Comparison of ENCODE assay signal across 8 cellular contexts in genomic region chr11:107928767-107929507, GRCh38. TPM values are rescaled to one million over a fixed set of nuclear protein-coding genes. Genes with fewer than 3 reads are reported as not detected.
A peak's percentile ranks its signal among the peaks of the same experiment; 100 is the strongest.
DNase-seq lines count a peak whose midpoint lies in the region; ATAC-seq lines count a peak whose summit lies in the region.

No MANE protein-coding gene starts in this region.

- peak; percentile 20 for ATAC-seq in GM21723 (IDR thresholded peaks at IDR 0.05; ENCODE audit: unreplicated experiment)
- peak; percentile 64 for ATAC-seq in Right ventricle myocardium superior (ENCODE audit: poor library complexity)

- in situ Hi-C loops in G401 (cut with HindIII; ENCODE audit: low sequenced_read_pairs): no loop called here

- intact Hi-C loops in Right ventricle myocardium superior (cut with DNase I): no loop called here
- intact Hi-C loops in posterior cingulate gyrus (cut with DNase I): loop anchor here (2.0 kb wide), 1 partner anchor 80 kb away; the partner anchor contains the start of gene CUL5

- DNase-seq in G401 (ENCODE audit: low spot score) (peak; percentile 68), NCI-H1092 treated with DMSO at 0.1 percent for 48 hours (lab: John Stamatoyannopoulos, UW) (peak; percentile 76), Right ventricle myocardium superior (peak; percentile 46), posterior cingulate gyrus (peak; percentile 14 to 85 (median 26)), DMS114 treated with DMSO at 0.1 percent for 48 hours (lab: John Stamatoyannopoulos, UW; ENCODE audit: unreplicated experiment) (no peak)
- DNase-seq in activated CD4-positive, alpha-beta T cell treated with anti-CD3 and anti-CD28 coated beads, Interleukin-2, amount 50 U/mL, for 48 hours: peak; percentile 3 to 8
- DNase-seq in effector CD4-positive, alpha-beta T cell: no peak

RNA-seq across cellular contexts. Expression of gene RAB39A, which starts 0.7 kb away (rescaled TPM):
- 6.1 and 10.0 TPM in 2 replicates for total RNA-seq in G401 (2014; rRNA removed; shearing (Covaris generic))
- 0.51 TPM for total RNA-seq in Right ventricle myocardium superior

Comparison
In these comparisons a context has a peak if more than half of its experiments do, and no peak if none do; other contexts are left out.
1. DNase-seq: peak in G401 (single experiment), NCI-H1092 treated with DMSO at 0.1 percent for 48 hours (single experiment), activated CD4-positive, alpha-beta T cell treated with anti-CD3 and anti-CD28 coated beads, Interleukin-2, amount 50 U/mL, for 48 hours (2 of 2), Right ventricle myocardium superior (single experiment) and posterior cingulate gyrus (10 of 10); none in effector CD4-positive, alpha-beta T cell (single experiment) and DMS114 treated with DMSO at 0.1 percent for 48 hours (single experiment).